15 cellular contexts compared by ENCODE assay signal in genomic region chr16:57723170-57723569, GRCh38. TPM values are rescaled to one million over a fixed set of nuclear protein-coding genes. Genes with fewer than 3 reads are reported as not detected.
DNase-seq lines count a peak whose midpoint lies in the region; ATAC-seq and TF ChIP-seq lines count a peak whose summit lies in the region.
"Had no signal": no experiment of that assay in that cellular context is flagged by ENCODE, and none has a peak within 500 bp of the region (broad histone marks: within the 10 kb centered on the region; RNA-seq: fewer than 3 reads in every experiment).

No MANE protein-coding gene starts in this region.

- H3K4me3 Mint-ChIP-seq in neural progenitor cell: no peak overlapping the region
- H3K4me3 Mint-ChIP-seq: activated naive CD4-positive, alpha-beta T cell treated with anti-CD3 and anti-CD28 coated beads, Interleukin-2, amount 50 U/mL, for 24 hours; naive B cell had no signal

- H3K27me3 ChIP-seq in neural progenitor cell: no peaks in the 10 kb centered on the region

- no TSS peak for BruUV-seq in OCI-LY7 (replicated peaks; lab: Mats Ljungman, UMichigan)

- no peaks in the 10 kb centered on the region for H3K79me2 ChIP-seq in OCI-LY7 (ENCODE audit: insufficient read depth, low read depth, low read length)
- H3K79me2 ChIP-seq in neural progenitor cell (ENCODE audit: low read depth): no peaks in the 10 kb centered on the region

- H3K4me3 ChIP-seq in OCI-LY7 (ENCODE audit: low read depth, low read length, poor library complexity, severe bottlenecking): no peak overlapping the region
- H3K4me3 ChIP-seq in epithelial cell of proximal tubule (ENCODE audit: low read depth, low read length): no peak overlapping the region
- H3K4me3 ChIP-seq in neural progenitor cell: no peak overlapping the region
- H3K4me3 ChIP-seq: skin epidermis had no signal

- POLR2A ChIA-PET in OCI-LY7 (lab: Charles Lee): no interaction called here

- no peaks in the 10 kb centered on the region for H3K9me3 ChIP-seq in OCI-LY7 (ENCODE audit: low read length)
- no peaks in the 10 kb centered on the region for H3K9me3 ChIP-seq in neural progenitor cell (ENCODE audit: low read depth)

- no peak for ATAC-seq in activated naive CD4-positive, alpha-beta T cell treated with anti-CD3 and anti-CD28 coated beads, Interleukin-2, amount 50 U/mL, for 72 hours
- no peak for ATAC-seq in HG03432 (IDR thresholded peaks at IDR 0.05; ENCODE audit: unreplicated experiment)

- H3K4me1 Mint-ChIP-seq in neural progenitor cell: peaks cover 4% of the 10 kb centered on the region
- H3K4me1 Mint-ChIP-seq: activated naive CD4-positive, alpha-beta T cell treated with anti-CD3 and anti-CD28 coated beads, Interleukin-2, amount 50 U/mL, for 24 hours had no signal

- H3K4me2 ChIP-seq in OCI-LY7 (ENCODE audit: low read length) (no peak overlapping the region), neural progenitor cell (no peak overlapping the region)

- no peaks in the 10 kb centered on the region for H3K4me1 ChIP-seq in OCI-LY7 (ENCODE audit: insufficient read depth, low read length, poor library complexity, severe bottlenecking)
- no peaks in the 10 kb centered on the region for H3K4me1 ChIP-seq in neural progenitor cell

- H3K9me3 Mint-ChIP-seq in neural progenitor cell: no peaks in the 10 kb centered on the region
- no peaks in the 10 kb centered on the region for H3K9me3 Mint-ChIP-seq in activated naive CD4-positive, alpha-beta T cell treated with anti-CD3 and anti-CD28 coated beads, Interleukin-2, amount 50 U/mL, for 72 hours
- H3K9me3 Mint-ChIP-seq: activated naive CD4-positive, alpha-beta T cell treated with anti-CD3 and anti-CD28 coated beads, Interleukin-2, amount 50 U/mL, for 24 hours; naive B cell had no signal

- peak; percentile 16 for DNase-seq in EL
- DNase-seq in OCI-LY7 (ENCODE audit: low spot score): no peak
- no peak for DNase-seq in epithelial cell of proximal tubule (ENCODE audit: low read depth)
- DNase-seq in neural progenitor cell (ENCODE audit: low spot score): peak; percentile 44
- no peak for DNase-seq in activated naive CD4-positive, alpha-beta T cell treated with anti-CD3 and anti-CD28 coated beads, Interleukin-2, amount 50 U/mL, for 72 hours (ENCODE audit: low spot score in 2 of 2)
- no peak for DNase-seq in Ammon's horn (ENCODE audit: low spot score)
- no peak for DNase-seq in NK-92 (lab: John Stamatoyannopoulos, UW; ENCODE audit: unreplicated experiment)
- DNase-seq: activated CD8-positive, alpha-beta memory T cell treated with anti-CD3 and anti-CD28 coated beads for 24 hours; naive B cell; NCI-H1048; NCI-H524 treated with DMSO at 0.1 percent for 48 hours had no signal

- H3K27ac Mint-ChIP-seq in neural progenitor cell: no peak overlapping the region
- H3K27ac Mint-ChIP-seq in activated naive CD4-positive, alpha-beta T cell treated with anti-CD3 and anti-CD28 coated beads, Interleukin-2, amount 50 U/mL, for 72 hours: no peak overlapping the region
- H3K27ac Mint-ChIP-seq: activated naive CD4-positive, alpha-beta T cell treated with anti-CD3 and anti-CD28 coated beads, Interleukin-2, amount 50 U/mL, for 24 hours had no signal

- H3K36me3 Mint-ChIP-seq in neural progenitor cell: no peaks in the 10 kb centered on the region
- no peaks in the 10 kb centered on the region for H3K36me3 Mint-ChIP-seq in activated naive CD4-positive, alpha-beta T cell treated with anti-CD3 and anti-CD28 coated beads, Interleukin-2, amount 50 U/mL, for 72 hours
- H3K36me3 Mint-ChIP-seq: activated naive CD4-positive, alpha-beta T cell treated with anti-CD3 and anti-CD28 coated beads, Interleukin-2, amount 50 U/mL, for 24 hours; naive B cell had no signal

- H2AFZ ChIP-seq in OCI-LY7 (ENCODE audit: low read length) (no peak overlapping the region), neural progenitor cell (replicated peaks) (no peak overlapping the region)

- H3K9ac ChIP-seq in neural progenitor cell: no peak overlapping the region

- TF ChIP-seq CTCF in OCI-LY7 (conservative IDR thresholded peaks at IDR 0.05; ENCODE audit: low read length): 0 out of 2 replicates have a peak, but pooled peaks have one; percentile 14
- peak; percentile 55 for TF ChIP-seq CTCF in epithelial cell of proximal tubule (conservative IDR thresholded peaks at IDR 0.05; ENCODE audit: low read depth, low read length)
- peak; percentile 51 for TF ChIP-seq CTCF in neural progenitor cell (IDR thresholded peaks at IDR 0.05)

- intact Hi-C loops in OCI-LY7 (cut with micrococcal nuclease; ENCODE audit: unreplicated experiment): loop anchor here (5.0 kb wide), 2 partner anchors 121 to 146 kb away; no protein-coding TSS in a partner anchor

- no peaks in the 10 kb centered on the region for H3K9me2 ChIP-seq in OCI-LY7 (ENCODE audit: insufficient read depth, low read length)

- CTCF ChIA-PET in OCI-LY7 (lab: Charles Lee; ENCODE audit: unreplicated experiment): no interaction called here

- H3K27ac ChIP-seq in OCI-LY7 (ENCODE audit: low read depth, low read length, poor library complexity, severe bottlenecking) (no peak overlapping the region), neural progenitor cell (no peak overlapping the region)
- H3K27ac ChIP-seq: skin epidermis had no signal

- H3K36me3 ChIP-seq in OCI-LY7 (ENCODE audit: insufficient read depth, low read length) (no peaks in the 10 kb centered on the region), neural progenitor cell (no peaks in the 10 kb centered on the region)

- no peaks in the 10 kb centered on the region for H3F3A ChIP-seq in neural progenitor cell (ENCODE audit: low read depth)

- H3K27me3 Mint-ChIP-seq in neural progenitor cell (ENCODE audit: insufficient read depth, low read depth): peaks cover 9% of the 10 kb centered on the region
- H3K27me3 Mint-ChIP-seq: activated naive CD4-positive, alpha-beta T cell treated with anti-CD3 and anti-CD28 coated beads, Interleukin-2, amount 50 U/mL, for 24 hours; naive B cell had no signal

- H4K20me1 ChIP-seq in OCI-LY7 (ENCODE audit: insufficient read depth, low read length) (no peaks in the 10 kb centered on the region), neural progenitor cell (ENCODE audit: low read depth) (no peaks in the 10 kb centered on the region)

RNA-seq across cellular contexts. Expression of gene KATNB1, which starts 12.4 kb away (rescaled TPM):
- 25.8 and 37.4 TPM in 2 replicates for total RNA-seq in OCI-LY7 (2014; rRNA removed; shearing (Covaris generic))
- 43.0 and 43.5 TPM in 2 replicates for total RNA-seq in OCI-LY7 (2022)
- total RNA-seq in epithelial cell of proximal tubule: 34.7 and 41.5 TPM in 2 replicates
- 33.5 and 48.2 TPM in 2 replicates for total RNA-seq in neural progenitor cell (ENCODE audit: low replicate concordance)
- 10 to 100 TPM; 20.2 to 33.9 TPM for total RNA-seq in activated naive CD4-positive, alpha-beta T cell treated with anti-CD3 and anti-CD28 coated beads, Interleukin-2, amount 50 U/mL, for 72 hours

RNA-seq across cellular contexts. Expression of gene DRC7, which starts 28.6 kb away (rescaled TPM):
- 0.05 and 0.44 TPM in 2 replicates for total RNA-seq in OCI-LY7 (2014; rRNA removed; shearing (Covaris generic))
- total RNA-seq in OCI-LY7 (2022): 0.46 and 0.55 TPM in 2 replicates
- total RNA-seq in epithelial cell of proximal tubule: not detected in 2 replicates
- 0.41 and 0.84 TPM in 2 replicates for total RNA-seq in neural progenitor cell (ENCODE audit: low replicate concordance)
- not detected for total RNA-seq in activated naive CD4-positive, alpha-beta T cell treated with anti-CD3 and anti-CD28 coated beads, Interleukin-2, amount 50 U/mL, for 72 hours
- total RNA-seq: urinary bladder had no signal

RNA-seq across cellular contexts. Expression of gene ADGRG3, which starts 55.1 kb away (rescaled TPM):
- not detected in 2 replicates for total RNA-seq in OCI-LY7 (2014; rRNA removed; shearing (Covaris generic))
- total RNA-seq in OCI-LY7 (2022): not detected in 2 replicates
- 0.06 TPM in 1 of 2 replicates, not detected in the other for total RNA-seq in epithelial cell of proximal tubule
- total RNA-seq in neural progenitor cell (ENCODE audit: low replicate concordance): not detected in 2 replicates
- under 1 TPM; 0.21 to 0.84 TPM for total RNA-seq in activated naive CD4-positive, alpha-beta T cell treated with anti-CD3 and anti-CD28 coated beads, Interleukin-2, amount 50 U/mL, for 72 hours

Comparison
In these comparisons a context has a peak if more than half of its experiments do, and no peak if none do; other contexts are left out.
1. DNase-seq: peak in EL (single experiment) and neural progenitor cell (single experiment); none in OCI-LY7 (single experiment), epithelial cell of proximal tubule (single experiment), activated naive CD4-positive, alpha-beta T cell treated with anti-CD3 and anti-CD28 coated beads, Interleukin-2, amount 50 U/mL, for 72 hours (0 of 2), Ammon's horn (single experiment) and NK-92 (single experiment).
2. Peak in every context shown above with its lines, with median percentiles within 50 percentile points of each other: CTCF ChIP-seq.